8 cellular contexts compared by ENCODE assay signal in the genomic region with DNA sequence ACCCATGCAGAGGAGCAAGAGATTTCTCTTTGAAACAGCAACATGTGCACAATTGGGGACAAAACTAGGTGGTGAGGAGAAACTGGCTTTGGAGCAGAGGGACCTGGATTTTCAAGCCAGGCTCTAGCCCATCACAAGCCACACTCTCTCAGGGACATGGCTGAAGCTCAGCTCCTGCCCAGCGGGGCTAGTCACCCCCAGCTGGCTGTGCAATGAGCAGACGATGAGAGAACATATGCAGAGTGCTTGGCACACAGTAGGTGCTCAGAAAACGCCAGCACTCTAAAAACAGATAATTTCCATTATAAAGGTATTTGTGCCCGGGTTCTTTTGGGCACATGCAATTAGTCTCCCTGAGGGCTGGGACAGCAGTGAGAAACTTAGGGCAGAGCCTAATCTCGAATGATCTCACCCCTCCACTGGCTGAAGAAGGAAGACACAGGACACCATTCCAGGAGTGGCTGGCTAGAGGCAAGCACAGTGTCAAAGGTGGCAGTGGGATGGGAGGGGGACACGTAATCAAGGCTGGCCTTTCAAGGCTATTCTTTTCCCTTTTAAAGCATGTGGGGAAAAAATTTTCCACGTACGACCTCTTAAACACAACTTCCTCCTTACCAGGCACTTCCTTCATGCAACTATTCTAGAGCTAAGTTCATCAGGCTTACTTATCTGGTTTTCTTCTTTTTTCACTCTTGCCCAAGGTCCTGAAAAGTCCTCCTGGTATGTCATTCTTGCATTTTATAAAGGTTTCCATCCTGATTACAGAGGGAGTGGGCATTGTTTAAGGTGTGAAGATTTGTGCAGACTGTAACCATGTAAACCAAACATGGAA. TPM values are rescaled to one million over a fixed set of nuclear protein-coding genes. Genes with fewer than 3 reads are reported as not detected.
DNase-seq lines count a peak whose midpoint lies in the region; ATAC-seq and TF ChIP-seq lines count a peak whose summit lies in the region.

No MANE protein-coding gene starts in this region.

- peaks cover 9% of the 10 kb centered on the region for H3K36me3 Mint-ChIP-seq in CD4-positive, alpha-beta T cell (ENCODE audit: low read depth)
- peaks cover 47% of the 10 kb centered on the region for H3K36me3 Mint-ChIP-seq in dendritic cell treated with granulocyte-macrophage colony-stimulating factor and Interleukin-4, amounts not matched to agents 40 ng/mL and 50 ng/mL, for 4 days (ENCODE audit: low read depth)

- H3K27ac Mint-ChIP-seq in CD4-positive, alpha-beta T cell = peak overlapping the region; percentile 86
- peak overlapping the region; percentile 93 for H3K27ac Mint-ChIP-seq in dendritic cell treated with granulocyte-macrophage colony-stimulating factor and Interleukin-4, amounts not matched to agents 40 ng/mL and 50 ng/mL, for 4 days

- peaks cover 4% of the 10 kb centered on the region for H4K20me1 ChIP-seq in osteoblast (ENCODE audit: insufficient read depth, low read length)

- no peak overlapping the region for H2AFZ ChIP-seq in osteoblast (ENCODE audit: low read length)

- H3K4me1 ChIP-seq in osteoblast (ENCODE audit: insufficient read depth, low read length) = peaks cover 13% of the 10 kb centered on the region

- no peaks in the 10 kb centered on the region for H3K27me3 Mint-ChIP-seq in CD4-positive, alpha-beta T cell
- no peaks in the 10 kb centered on the region for H3K27me3 Mint-ChIP-seq in dendritic cell treated with granulocyte-macrophage colony-stimulating factor and Interleukin-4, amounts not matched to agents 40 ng/mL and 50 ng/mL, for 4 days

- intact Hi-C loops in CD4-positive, alpha-beta T cell (cut with DNase I, micrococcal nuclease) = no loop called here
- intact Hi-C loops in dendritic cell treated with granulocyte-macrophage colony-stimulating factor and Interleukin-4, amounts not matched to agents 40 ng/mL and 50 ng/mL, for 4 days (cut with micrococcal nuclease) = loop anchor here (1.0 kb wide), 1 partner anchor 11 kb away; no protein-coding TSS in a partner anchor

- no peaks in the 10 kb centered on the region for H3K9me3 ChIP-seq in CD4-positive, alpha-beta T cell (ENCODE audit: control insufficient read depth, low read length)
- no peaks in the 10 kb centered on the region for H3K9me3 ChIP-seq in osteoblast (ENCODE audit: low read depth, low read length)

- peak overlapping the region; percentile 61 for H3K27ac ChIP-seq in CD4-positive, alpha-beta T cell (ENCODE audit: low read depth, low read length)
- no peak overlapping the region for H3K27ac ChIP-seq in osteoblast (ENCODE audit: low read depth, low read length)

- no peak overlapping the region for H3K4me3 ChIP-seq in osteoblast (ENCODE audit: insufficient read depth, low read length)

- H3K79me2 ChIP-seq in osteoblast (ENCODE audit: insufficient read depth, low read length) = peaks cover 18% of the 10 kb centered on the region

- POLR2A ChIA-PET in CD4-positive, alpha-beta T cell (lab: Charles Lee) = interaction anchor here (1.0 to 9.0 kb wide), 7 partner anchors 8 to 92 kb away, joined by 3 to 83 read pairs (median 5); no protein-coding TSS in a partner anchor

- no peak for DNase-seq in CD4-positive, alpha-beta T cell
- DNase-seq in NOMO-1 treated with DMSO at 0.1 percent for 48 hours (lab: John Stamatoyannopoulos, UW; ENCODE audit: unreplicated experiment) (peak; percentile 69), osteoblast (ENCODE audit: insufficient read length, low spot score, missing footprints) (peak; percentile 31), NCI-H146 treated with DMSO at 0.1 percent for 48 hours (lab: John Stamatoyannopoulos, UW; ENCODE audit: unreplicated experiment) (no peak), NCI-H526 (lab: John Stamatoyannopoulos, UW) (no peak), NCI-H526 treated with DMSO at 0.1 percent for 48 hours (lab: John Stamatoyannopoulos, UW) (no peak), NCI-H1930 (lab: John Stamatoyannopoulos, UW) (no peak)

- no peaks in the 10 kb centered on the region for H3K27me3 ChIP-seq in CD4-positive, alpha-beta T cell (ENCODE audit: control insufficient read depth, insufficient read depth, low read length)
- H3K27me3 ChIP-seq in osteoblast (ENCODE audit: insufficient read depth, low read length) = no peaks in the 10 kb centered on the region

- peaks cover 94% of the 10 kb centered on the region for H3K4me1 Mint-ChIP-seq in CD4-positive, alpha-beta T cell (ENCODE audit: low read depth)
- H3K4me1 Mint-ChIP-seq in dendritic cell treated with granulocyte-macrophage colony-stimulating factor and Interleukin-4, amounts not matched to agents 40 ng/mL and 50 ng/mL, for 4 days (ENCODE audit: low read depth) = peaks cover 88% of the 10 kb centered on the region

- H3K9me3 Mint-ChIP-seq in CD4-positive, alpha-beta T cell = no peaks in the 10 kb centered on the region
- H3K9me3 Mint-ChIP-seq in dendritic cell treated with granulocyte-macrophage colony-stimulating factor and Interleukin-4, amounts not matched to agents 40 ng/mL and 50 ng/mL, for 4 days = no peaks in the 10 kb centered on the region

- ATAC-seq in CD4-positive, alpha-beta T cell (ENCODE audit: poor library complexity) = no peak

- CTCF ChIA-PET in CD4-positive, alpha-beta T cell (lab: Charles Lee) = interaction anchor here (0.8 to 17.5 kb wide), 7 partner anchors 6 to 81 kb away, joined by 3 to 253 read pairs (median 5); no protein-coding TSS in a partner anchor

- H3K4me3 Mint-ChIP-seq in CD4-positive, alpha-beta T cell = peak overlapping the region; percentile 56
- H3K4me3 Mint-ChIP-seq in dendritic cell treated with granulocyte-macrophage colony-stimulating factor and Interleukin-4, amounts not matched to agents 40 ng/mL and 50 ng/mL, for 4 days = peak overlapping the region; percentile 23

- H3K4me2 ChIP-seq in osteoblast (ENCODE audit: insufficient read depth, low read length) = no peak overlapping the region

- no peaks in the 10 kb centered on the region for H3K36me3 ChIP-seq in osteoblast (ENCODE audit: insufficient read depth, low read length)

- no peak for TF ChIP-seq CTCF in CD4-positive, alpha-beta T cell (IDR thresholded peaks at IDR 0.05)
- TF ChIP-seq CTCF in osteoblast (IDR thresholded peaks at IDR 0.05; ENCODE audit: extremely low read depth, low read depth, low read length) = no peak

RNA-seq across cellular contexts. Expression of gene FAM53B, which starts 15.1 kb away (rescaled TPM):
- total RNA-seq in CD4-positive, alpha-beta T cell = 10 to 100 TPM; 32.9 to 33.6 TPM
- 12.1 and 12.7 TPM in 2 replicates for total RNA-seq in osteoblast

Comparison
In these comparisons a context has a peak if more than half of its experiments do, and no peak if none do; other contexts are left out.
1. DNase-seq: peak in NOMO-1 treated with DMSO at 0.1 percent for 48 hours (single experiment) and osteoblast (single experiment); none in CD4-positive, alpha-beta T cell (0 of 10), NCI-H146 treated with DMSO at 0.1 percent for 48 hours (single experiment), NCI-H526 (0 of 2), NCI-H526 treated with DMSO at 0.1 percent for 48 hours (single experiment) and NCI-H1930 (0 of 2).